In the genomic region with DNA sequence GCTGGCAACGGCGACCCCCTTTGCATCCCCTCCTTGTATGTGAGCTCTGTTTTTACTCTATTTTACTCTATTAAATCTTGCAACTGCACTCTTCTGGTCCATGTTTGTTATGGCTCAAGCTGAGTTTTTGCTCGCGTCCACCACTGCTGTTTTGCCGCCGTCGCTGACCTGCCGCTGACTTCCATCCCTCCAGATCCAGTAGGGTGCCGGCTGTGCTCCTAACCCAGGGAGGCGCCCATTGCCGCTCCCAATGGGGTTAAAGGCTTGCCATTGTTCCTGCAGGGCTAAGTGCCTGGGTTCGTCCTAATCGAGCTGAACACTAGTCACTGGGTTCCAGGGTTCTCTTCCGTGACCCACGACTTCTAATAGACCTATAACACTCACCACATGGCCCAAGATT, we compare ENCODE assay signal across 23 cellular contexts.
"Had no signal": no experiment of that assay in that cellular context is flagged by ENCODE, and none has a peak within 500 bp of the region (broad histone marks: within the 10 kb centered on the region; RNA-seq: fewer than 3 reads in every experiment).

No MANE protein-coding gene starts in this region.

- H3K4me3 Mint-ChIP-seq: dendritic cell treated with granulocyte-macrophage colony-stimulating factor and Interleukin-4, amounts not matched to agents 40 ng/mL and 50 ng/mL, for 4 days; effector memory CD8-positive, alpha-beta T cell; endodermal cell; mesothelial cell of epicardium had no signal

- DNase-seq: colonic mucosa; cortex of kidney; effector CD8-positive, alpha-beta T cell; effector memory CD8-positive, alpha-beta T cell; endodermal cell; erythroblast; esophagus squamous epithelium; foreskin fibroblast; foreskin melanocyte; gastrocnemius medialis; glutamatergic neuron; head of caudate nucleus; heart right ventricle; hippocampal formation; left cardiac atrium; left ventricle myocardium superior; lower lobe of right lung; mesenchymal stem cell; mucosa of descending colon had no signal

- H3K27me3 Mint-ChIP-seq: dendritic cell treated with granulocyte-macrophage colony-stimulating factor and Interleukin-4, amounts not matched to agents 40 ng/mL and 50 ng/mL, for 4 days; effector memory CD8-positive, alpha-beta T cell had no signal

- H3K4me1 Mint-ChIP-seq: endodermal cell had no signal

- H3K27ac Mint-ChIP-seq: dendritic cell treated with granulocyte-macrophage colony-stimulating factor and Interleukin-4, amounts not matched to agents 40 ng/mL and 50 ng/mL, for 4 days; effector memory CD8-positive, alpha-beta T cell; endodermal cell; mesothelial cell of epicardium had no signal

- ATAC-seq: effector memory CD8-positive, alpha-beta T cell; esophagus mucosa; gastrocnemius medialis; heart right ventricle; left cardiac atrium; left lung; left ventricle myocardium superior; lower lobe of right lung; mucosa of descending colon had no signal
